In genomic region chr10:96858706-96859050, GRCh38 we compare ENCODE assay signal across 1 cellular context.
TF ChIP-seq lines count a peak whose summit lies in the region.

No MANE protein-coding gene starts in this region.

TF ChIP-seq in SK-N-SH, 30 proteins besides CTCF, POLR2A, EP300 and RAD21 (continued from another document):
- no peak for TF ChIP-seq IRF3 (IDR thresholded peaks at IDR 0.05; ENCODE audit: low read depth, low read length)
- no peak for TF ChIP-seq MAX (IDR thresholded peaks at IDR 0.05; ENCODE audit: low read depth)
